ENCODE assay signal across 24 cellular contexts in genomic region chr1:25825605-25826004, GRCh38. TPM values are rescaled to one million over a fixed set of nuclear protein-coding genes. Genes with fewer than 3 reads are reported as not detected.
"Had no signal": no experiment of that assay in that cellular context is flagged by ENCODE, and none has a peak within 500 bp of the region (broad histone marks: within the 10 kb centered on the region; RNA-seq: fewer than 3 reads in every experiment).

No MANE protein-coding gene starts in this region.

- H3K4me3 ChIP-seq: body of pancreas, heart right ventricle, lower lobe of right lung, skin epidermis, transverse colon, vagina had no signal

- H3K9me3 ChIP-seq: body of pancreas, heart right ventricle, lower lobe of right lung, transverse colon, vagina had no signal

- H3K4me3 Mint-ChIP-seq: activated B cell treated with CpG ODN at 0.5 μM for 24 hours; activated CD8-positive, alpha-beta T cell treated with anti-CD3 and anti-CD28 coated beads for 36 hours; dendritic cell treated with granulocyte-macrophage colony-stimulating factor and Interleukin-4, amounts not matched to agents 40 ng/mL and 50 ng/mL, for 4 days; effector memory CD8-positive, alpha-beta T cell; naive B cell had no signal

- H3K9me3 Mint-ChIP-seq: activated B cell treated with CpG ODN at 0.5 μM for 24 hours; activated CD8-positive, alpha-beta T cell treated with anti-CD3 and anti-CD28 coated beads for 36 hours; activated naive CD4-positive, alpha-beta T cell treated with anti-CD3 and anti-CD28 coated beads, Interleukin-2, amount 50 U/mL, for 72 hours; dendritic cell treated with granulocyte-macrophage colony-stimulating factor and Interleukin-4, amounts not matched to agents 40 ng/mL and 50 ng/mL, for 4 days; effector memory CD8-positive, alpha-beta T cell; naive B cell had no signal

- ATAC-seq: activated CD8-positive, alpha-beta T cell treated with anti-CD3 and anti-CD28 coated beads for 36 hours; activated naive CD4-positive, alpha-beta T cell treated with anti-CD3 and anti-CD28 coated beads, Interleukin-2, amount 50 U/mL, for 72 hours; body of pancreas; effector memory CD8-positive, alpha-beta T cell; heart right ventricle; left cardiac atrium; lower lobe of right lung had no signal

- H3K27ac ChIP-seq: body of pancreas, epithelial cell of prostate, lower lobe of right lung, transverse colon, vagina had no signal

- H3K27ac Mint-ChIP-seq: activated B cell treated with CpG ODN at 0.5 μM for 24 hours; activated CD8-positive, alpha-beta T cell treated with anti-CD3 and anti-CD28 coated beads for 36 hours; dendritic cell treated with granulocyte-macrophage colony-stimulating factor and Interleukin-4, amounts not matched to agents 40 ng/mL and 50 ng/mL, for 4 days; effector memory CD8-positive, alpha-beta T cell had no signal

- DNase-seq: activated B cell treated with CpG ODN at 0.5 μM for 24 hours; activated CD4-positive, alpha-beta T cell treated with anti-CD3 and anti-CD28 coated beads for 48 hours; activated CD8-positive, alpha-beta T cell treated with anti-CD3 and anti-CD28 coated beads for 36 hours; activated gamma-delta T cell; activated T-cell treated with anti-CD3 and anti-CD28 coated beads, Interleukin-2, amount 50 U/mL, for 48 hours; amygdala; body of pancreas; effector memory CD8-positive, alpha-beta T cell; heart right ventricle; left cardiac atrium; lower lobe of right lung; naive B cell; retina; stimulated activated CD4-positive, alpha-beta T cell treated with anti-CD3 and anti-CD28 coated beads, Interleukin-15, amount 100 ng/mL, for 24 hours; stimulated activated CD4-positive, alpha-beta T cell treated with anti-CD3 and anti-CD28 coated beads, Interleukin-4, amount 100 ng/mL, for 1 hour; stimulated activated naive CD4-positive, alpha-beta T cell; substantia nigra; T-helper 2 cell; transverse colon had no signal

- H3K27me3 Mint-ChIP-seq: activated B cell treated with CpG ODN at 0.5 μM for 24 hours; activated CD8-positive, alpha-beta T cell treated with anti-CD3 and anti-CD28 coated beads for 36 hours; dendritic cell treated with granulocyte-macrophage colony-stimulating factor and Interleukin-4, amounts not matched to agents 40 ng/mL and 50 ng/mL, for 4 days; effector memory CD8-positive, alpha-beta T cell; naive B cell had no signal

RNA-seq across cellular contexts. Expression of gene AUNIP, which starts 33.7 kb away (rescaled TPM):
- total RNA-seq: body of pancreas, lower lobe of right lung had no signal
